ENCODE assay signal across 24 cellular contexts in the genomic region with DNA sequence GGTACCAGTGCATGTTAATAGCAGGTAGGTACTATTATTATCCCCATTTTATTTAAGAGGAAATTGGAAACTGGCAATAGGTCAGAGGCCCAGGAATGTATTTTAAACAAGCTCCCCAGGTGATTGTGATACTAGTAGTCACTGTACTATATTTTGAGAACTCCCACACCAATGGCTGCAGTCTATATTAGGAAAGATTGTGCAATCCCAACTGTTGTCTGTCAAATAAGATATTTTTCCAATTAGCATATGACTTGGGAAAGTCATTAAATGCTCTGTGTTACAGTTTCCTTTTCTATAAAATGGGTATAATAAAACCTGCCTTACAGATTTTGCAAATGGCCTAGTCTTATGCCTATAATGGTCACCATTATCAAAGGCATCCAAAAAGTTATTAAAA.
"Had no signal": no experiment of that assay in that cellular context is flagged by ENCODE, and none has a peak within 500 bp of the region (broad histone marks: within the 10 kb centered on the region; RNA-seq: fewer than 3 reads in every experiment).

No MANE protein-coding gene starts in this region.

- H3K4me1 Mint-ChIP-seq: activated B cell treated with CpG ODN at 0.5 μM for 24 hours; activated CD4-positive, alpha-beta T cell treated with anti-CD3 and anti-CD28 coated beads, Interleukin-2, amount 10 ng/mL, durations not matched to agents 24 days and 14 days; brain; central memory CD8-positive, alpha-beta T cell; T-helper 17 cell had no signal

- H3K4me3 ChIP-seq: PC-9 had no signal

- H3K27ac ChIP-seq: KMS-11, PC-9 had no signal

- DNase-seq: activated B cell treated with CpG ODN at 0.5 μM for 24 hours; activated CD4-positive, alpha-beta memory T cell treated with anti-CD3 and anti-CD28 coated beads for 36 hours; activated CD4-positive, alpha-beta T cell treated with anti-CD3 and anti-CD28 coated beads for 1 hour; activated CD4-positive, alpha-beta T cell treated with anti-CD3 and anti-CD28 coated beads, Interleukin-2, amount 10 ng/mL, durations not matched to agents 24 days and 14 days; activated CD8-positive, alpha-beta memory T cell treated with anti-CD3 and anti-CD28 coated beads for 24 hours; activated effector memory CD4-positive, alpha-beta T cell treated with anti-CD3 and anti-CD28 coated beads, Interleukin-2, amount 50 U/mL, for 16 hours; activated naive CD4-positive, alpha-beta T cell treated with anti-CD3 and anti-CD28 coated beads for 36 hours; activated T-cell treated with anti-CD3 and anti-CD28 coated beads, Interleukin-2, amount 50 U/mL, for 4 hours; amygdala; NCI-H1092; NCI-H1417; NCI-H1694 treated with DMSO at 0.1 percent for 48 hours; NCI-H2029 treated with DMSO at 0.1 percent for 48 hours; NCI-H345; NCI-H510A; NK-92 treated with Interleukin-12 subunit alpha and Interleukin-12 subunit beta, amount 100 ng/mL, for 24 hours; PC-9; SHP77 treated with DMSO at 0.1 percent for 48 hours; T-helper 17 cell; T-helper 9 cell had no signal

- H2AFZ ChIP-seq: PC-9 had no signal

- H3K27me3 Mint-ChIP-seq: activated B cell treated with CpG ODN at 0.5 μM for 24 hours; activated CD4-positive, alpha-beta memory T cell treated with anti-CD3 and anti-CD28 coated beads for 36 hours; activated CD4-positive, alpha-beta T cell treated with anti-CD3 and anti-CD28 coated beads, Interleukin-2, amount 10 ng/mL, durations not matched to agents 24 days and 14 days; activated naive CD8-positive, alpha-beta T cell; brain; central memory CD8-positive, alpha-beta T cell; T-helper 17 cell had no signal

- ATAC-seq: activated T-cell treated with anti-CD3 and anti-CD28 coated beads, Interleukin-2, amount 50 U/mL, for 4 hours; T-helper 17 cell had no signal

- H3K4me3 Mint-ChIP-seq: activated B cell treated with CpG ODN at 0.5 μM for 24 hours; activated CD4-positive, alpha-beta memory T cell treated with anti-CD3 and anti-CD28 coated beads for 36 hours; activated CD4-positive, alpha-beta T cell treated with anti-CD3 and anti-CD28 coated beads, Interleukin-2, amount 10 ng/mL, durations not matched to agents 24 days and 14 days; activated naive CD4-positive, alpha-beta T cell treated with anti-CD3 and anti-CD28 coated beads for 36 hours; activated naive CD8-positive, alpha-beta T cell; activated T-cell treated with anti-CD3 and anti-CD28 coated beads, Interleukin-2, amount 50 U/mL, for 4 hours; brain; central memory CD8-positive, alpha-beta T cell; T-helper 17 cell had no signal

- H3K4me2 ChIP-seq: KMS-11, PC-9 had no signal

- H3K27ac Mint-ChIP-seq: activated B cell treated with CpG ODN at 0.5 μM for 24 hours; activated CD4-positive, alpha-beta memory T cell treated with anti-CD3 and anti-CD28 coated beads for 36 hours; activated CD4-positive, alpha-beta T cell treated with anti-CD3 and anti-CD28 coated beads, Interleukin-2, amount 10 ng/mL, durations not matched to agents 24 days and 14 days; activated naive CD4-positive, alpha-beta T cell treated with anti-CD3 and anti-CD28 coated beads for 36 hours; activated naive CD8-positive, alpha-beta T cell; brain; T-helper 17 cell had no signal

- H3K9ac ChIP-seq: KMS-11 had no signal

- H3K9me3 Mint-ChIP-seq: activated CD4-positive, alpha-beta memory T cell treated with anti-CD3 and anti-CD28 coated beads for 36 hours; activated CD4-positive, alpha-beta T cell treated with anti-CD3 and anti-CD28 coated beads, Interleukin-2, amount 10 ng/mL, durations not matched to agents 24 days and 14 days; activated T-cell treated with anti-CD3 and anti-CD28 coated beads, Interleukin-2, amount 50 U/mL, for 4 hours; central memory CD8-positive, alpha-beta T cell had no signal
